ENCODE assay signal across 9 cellular contexts in genomic region chr5:73215525-73215890, GRCh38. TPM values are rescaled to one million over a fixed set of nuclear protein-coding genes. Genes with fewer than 3 reads are reported as not detected.
DNase-seq lines count a peak whose midpoint lies in the region; ATAC-seq and TF ChIP-seq lines count a peak whose summit lies in the region.
"Had no signal": no experiment of that assay in that cellular context is flagged by ENCODE, and none has a peak within 500 bp of the region (broad histone marks: within the 10 kb centered on the region; RNA-seq: fewer than 3 reads in every experiment).

No MANE protein-coding gene starts in this region.

- H3K4me3 Mint-ChIP-seq in neural crest cell = peak overlapping the region; percentile 47

- H3K36me3 Mint-ChIP-seq in neural crest cell (ENCODE audit: low read depth) = peaks cover 3% of the 10 kb centered on the region

- TF ChIP-seq CTCF in BE2C (IDR thresholded peaks at IDR 0.05; ENCODE audit: low read depth, low read length) (no peak), PC-3 (conservative IDR thresholded peaks at IDR 0.05; ENCODE audit: low read depth, low read length) (no peak), fibroblast of mammary gland (conservative IDR thresholded peaks at IDR 0.05; ENCODE audit: control insufficient read depth, insufficient read depth, low read depth, low read length) (no peak), neural crest cell (conservative IDR thresholded peaks at IDR 0.05) (no peak)

- H3K79me2 ChIP-seq in PC-3 (ENCODE audit: low read length) = no peaks in the 10 kb centered on the region

- H3K27me3 Mint-ChIP-seq in neural crest cell (ENCODE audit: low read depth) = peaks cover 99% of the 10 kb centered on the region

- no peaks in the 10 kb centered on the region for H3K9me3 ChIP-seq in BE2C
- no peaks in the 10 kb centered on the region for H3K9me3 ChIP-seq in PC-3 (ENCODE audit: low read length)

- CTCF ChIA-PET in PC-3 (lab: Charles Lee) = interaction anchor here (0.6 to 2.0 kb wide), 5 partner anchors 44 to 235 kb away, joined by 3 to 16 read pairs (median 13); partner anchors contain the start of gene FOXD1

- no peaks in the 10 kb centered on the region for H4K20me1 ChIP-seq in PC-3 (ENCODE audit: low read length)

- H3K9ac ChIP-seq in PC-3 (ENCODE audit: low read length) = peak overlapping the region; percentile 88; the same call in 1 of the 2 replicates

- no peaks in the 10 kb centered on the region for H3K4me1 ChIP-seq in BE2C
- no peaks in the 10 kb centered on the region for H3K4me1 ChIP-seq in PC-3 (ENCODE audit: insufficient read depth, low read length)

- H3K36me3 ChIP-seq in BE2C (no peaks in the 10 kb centered on the region), PC-3 (ENCODE audit: low read depth, low read length) (no peaks in the 10 kb centered on the region)

- H2AFZ ChIP-seq in PC-3 (ENCODE audit: low read length) = peak overlapping the region; percentile 82

- intact Hi-C loops in PC-3 (cut with micrococcal nuclease) = loop anchor here (1.0 to 5.0 kb wide), 3 partner anchors 82 to 222 kb away; no protein-coding TSS in a partner anchor

- H3K4me1 Mint-ChIP-seq in neural crest cell = no peaks in the 10 kb centered on the region

- H3K9me2 ChIP-seq in PC-3 (replicated peaks; ENCODE audit: low read length) = no peaks in the 10 kb centered on the region

- no peaks in the 10 kb centered on the region for H3K9me3 Mint-ChIP-seq in neural crest cell

- no peaks in the 10 kb centered on the region for H3F3A ChIP-seq in PC-3 (ENCODE audit: low read length, unreplicated experiment)

- POLR2A ChIA-PET in PC-3 (lab: Charles Lee; ENCODE audit: unreplicated experiment) = no interaction called here

- H3K27me3 ChIP-seq in BE2C = peaks cover 68% of the 10 kb centered on the region
- no peaks in the 10 kb centered on the region for H3K27me3 ChIP-seq in PC-3 (ENCODE audit: low read length)

- no peak overlapping the region for H3K27ac Mint-ChIP-seq in neural crest cell (ENCODE audit: unreplicated experiment)

- H3K4me3 ChIP-seq in BE2C (ENCODE audit: low read depth, low read length) = peak overlapping the region; percentile 47
- peak overlapping the region; percentile 68 for H3K4me3 ChIP-seq in PC-3 (ENCODE audit: low read length)
- peak overlapping the region; percentile 27 for H3K4me3 ChIP-seq in fibroblast of mammary gland (ENCODE audit: control insufficient read depth, low read depth, low read length)

- H3K27ac ChIP-seq in PC-3 (ENCODE audit: low read length) = no peak overlapping the region

- ATAC-seq in PC-3 (no peak), GM18502 (IDR thresholded peaks at IDR 0.05; ENCODE audit: poor library complexity, unreplicated experiment) (no peak)

- DNase-seq in BE2C (no peak), PC-3 (no peak), fibroblast of mammary gland (ENCODE audit: low read depth) (no peak), neural crest cell (ENCODE audit: low read depth, low spot score) (no peak), dermis blood vessel endothelial cell (no peak)
- DNase-seq in central memory CD4-positive, alpha-beta T cell = no peak
- no peak for DNase-seq in stimulated activated CD4-positive, alpha-beta T cell treated with anti-CD3 and anti-CD28 coated beads, Interleukin-2, amount 100 ng/mL, for 24 hours

- H3K4me2 ChIP-seq in PC-3 (ENCODE audit: low read length) = peak overlapping the region; percentile 93

- no TSS peak for BruUV-seq in PC-3 (replicated peaks; lab: Mats Ljungman, UMichigan)

RNA-seq across cellular contexts. Expression of gene TMEM174, which starts 42.5 kb away (rescaled TPM):
- polyA plus RNA-seq in BE2C (2012; ENCODE audit: insufficient read depth, insufficient read length, low read depth) = not detected
- total RNA-seq in PC-3 (2014; rRNA removed) (not detected in 2 replicates), neural crest cell (not detected in 2 replicates), dermis blood vessel endothelial cell (not detected in 2 replicates)
- total RNA-seq: G401 had no signal
